2 cellular contexts compared by ENCODE assay signal in the genomic region with DNA sequence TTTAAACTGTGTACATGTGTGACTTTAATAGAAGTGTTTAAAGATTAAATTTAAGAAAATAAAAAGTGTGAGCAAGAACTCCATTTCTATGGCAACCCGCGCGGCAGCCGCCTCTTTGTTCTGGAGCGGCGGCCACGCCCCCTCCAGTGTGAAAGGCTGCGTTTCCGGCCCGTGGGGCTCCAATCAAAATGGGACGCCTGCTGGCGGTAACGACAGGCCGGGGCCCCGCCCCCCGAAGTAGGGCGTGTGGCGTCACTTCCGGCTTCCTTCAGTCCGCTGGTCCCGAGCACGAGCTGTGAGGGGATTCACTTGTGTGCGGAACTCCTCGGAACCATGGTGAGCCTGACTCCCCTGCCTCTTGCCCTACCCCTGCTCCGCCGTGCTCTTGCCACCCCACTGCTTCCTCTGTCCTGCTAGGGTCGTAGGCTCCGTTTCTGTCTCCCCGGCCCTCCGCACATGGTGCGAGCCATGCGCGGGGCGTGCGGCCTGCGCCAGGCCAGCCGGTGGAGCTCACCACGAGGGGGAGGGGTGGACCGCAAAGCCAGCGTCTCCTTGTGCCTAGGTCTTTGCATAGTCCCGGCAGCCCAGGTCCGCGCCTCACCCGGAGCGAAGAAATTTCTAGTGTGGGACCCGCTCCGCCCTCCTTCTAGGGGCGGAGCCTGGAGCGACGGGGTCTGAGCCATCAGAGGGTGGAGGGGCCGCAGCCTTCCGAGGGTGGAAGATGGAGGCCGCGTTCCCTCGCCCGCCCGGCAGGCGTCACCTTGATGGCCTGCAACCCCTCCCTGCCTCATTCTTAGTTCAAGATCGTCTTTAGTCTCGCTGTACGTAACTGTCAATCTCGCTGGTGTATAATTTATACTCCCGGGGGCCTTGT.
TF ChIP-seq lines count a peak whose summit lies in the region.

A gene (plus strand): TSS at position 271 of the 874 bp plus-strand sequence. CDS start 63 bp downstream, at position 334.

TF ChIP-seq in IMR-90, 13 proteins besides CTCF, POLR2A, EP300 and RAD21:
- TF ChIP-seq RCOR1 (IDR thresholded peaks at IDR 0.05; ENCODE audit: insufficient replicate concordance, low read length) (no peak), BHLHE40 (IDR thresholded peaks at IDR 0.05; ENCODE audit: low read depth, low read length) (peak; percentile 26; the same call in 1 of the 2 replicates), MAZ (IDR thresholded peaks at IDR 0.05; ENCODE audit: borderline replicate concordance, low read depth, low read length) (peak; percentile 64; the same call in 1 of the 2 replicates), MXI1 (IDR thresholded peaks at IDR 0.05; ENCODE audit: borderline replicate concordance, low read depth, low read length) (peak; percentile 99), SMC3 (IDR thresholded peaks at IDR 0.05; ENCODE audit: low read depth, low read length) (peak; percentile 31), CHD1 (IDR thresholded peaks at IDR 0.05; ENCODE audit: low read depth, low read length) (no peak)
- TF ChIP-seq, protein P1, sequence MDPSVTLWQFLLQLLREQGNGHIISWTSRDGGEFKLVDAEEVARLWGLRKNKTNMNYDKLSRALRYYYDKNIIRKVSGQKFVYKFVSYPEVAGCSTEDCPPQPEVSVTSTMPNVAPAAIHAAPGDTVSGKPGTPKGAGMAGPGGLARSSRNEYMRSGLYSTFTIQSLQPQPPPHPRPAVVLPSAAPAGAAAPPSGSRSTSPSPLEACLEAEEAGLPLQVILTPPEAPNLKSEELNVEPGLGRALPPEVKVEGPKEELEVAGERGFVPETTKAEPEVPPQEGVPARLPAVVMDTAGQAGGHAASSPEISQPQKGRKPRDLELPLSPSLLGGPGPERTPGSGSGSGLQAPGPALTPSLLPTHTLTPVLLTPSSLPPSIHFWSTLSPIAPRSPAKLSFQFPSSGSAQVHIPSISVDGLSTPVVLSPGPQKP (IDR thresholded peaks at IDR 0.05; ENCODE audit: borderline replicate concordance, low read depth, low read length): 0 out of 2 replicates have a peak, but pooled peaks have one; percentile 22

TF ChIP-seq in endothelial cell of umbilical vein, 7 proteins besides CTCF, POLR2A, EP300 and RAD21:
- TF ChIP-seq MYC (IDR thresholded peaks at IDR 0.05; ENCODE audit: low read depth, low read length): peak; percentile 46
- no peak for TF ChIP-seq JUN (IDR thresholded peaks at IDR 0.05; ENCODE audit: borderline replicate concordance, insufficient read depth, insufficient read length, low read depth)
- peak; percentile 6 for TF ChIP-seq FOS (IDR thresholded peaks at IDR 0.05; ENCODE audit: borderline replicate concordance, insufficient read depth, low read length)
- TF ChIP-seq GATA2 (IDR thresholded peaks at IDR 0.05; ENCODE audit: insufficient read depth, insufficient read length, low read depth, low read length): no peak
- TF ChIP-seq, protein P2, sequence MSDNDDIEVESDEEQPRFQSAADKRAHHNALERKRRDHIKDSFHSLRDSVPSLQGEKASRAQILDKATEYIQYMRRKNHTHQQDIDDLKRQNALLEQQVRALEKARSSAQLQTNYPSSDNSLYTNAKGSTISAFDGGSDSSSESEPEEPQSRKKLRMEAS (IDR thresholded peaks at IDR 0.05; ENCODE audit: insufficient read depth, insufficient read length): no peak
- TF ChIP-seq EZH2 (IDR thresholded peaks at IDR 0.05; ENCODE audit: borderline replicate concordance, low read depth, low read length, severe bottlenecking): no peak
- TF ChIP-seq POLR2AphosphoS5 (IDR thresholded peaks at IDR 0.05; ENCODE audit: insufficient read depth, low read depth, low read length): peak; percentile 87
